ENCODE assay signal across 17 cellular contexts in genomic region chr10:45578384-45578946, GRCh38.
DNase-seq lines count a peak whose midpoint lies in the region; ATAC-seq, FAIRE-seq and TF ChIP-seq lines count a peak whose summit lies in the region.
"Had no signal": no experiment of that assay in that cellular context is flagged by ENCODE, and none has a peak within 500 bp of the region (broad histone marks: within the 10 kb centered on the region; RNA-seq: fewer than 3 reads in every experiment).

No MANE protein-coding gene starts in this region.

- H3K4me2 ChIP-seq in Loucy (ENCODE audit: low read depth, low read length, poor library complexity, severe bottlenecking) = no peak overlapping the region
- no peak overlapping the region for H3K4me2 ChIP-seq in H1 (ENCODE audit: insufficient read depth in 1 of 2, low read depth in 2 of 2, low read length in 2 of 2)

- H3K56ac ChIP-seq in H1 (replicated peaks; ENCODE audit: insufficient read length, low read depth, low read length) = peak overlapping the region; percentile 16

- intact Hi-C loops in CD4-positive, alpha-beta memory T cell (cut with micrococcal nuclease) = no loop called here
- intact Hi-C loops in left ventricle myocardium inferior (cut with micrococcal nuclease) = no loop called here

- H3K79me2 ChIP-seq in Loucy (ENCODE audit: insufficient read depth, low read length) (peaks cover 16% of the 10 kb centered on the region), H1 (ENCODE audit: control insufficient read depth in 1 of 2, insufficient read depth in 2 of 2, low read length in 2 of 2) (peaks cover 0 to 15% of the 10 kb centered on the region in 2 experiments; a peak in 1 of 4 replicates)

- H2BK12ac ChIP-seq in H1 (ENCODE audit: low read depth, low read length) = no peak overlapping the region

- H3K9ac ChIP-seq in Loucy (ENCODE audit: low read depth, low read length, poor library complexity, severe bottlenecking) (peak overlapping the region; percentile 22), H1 (replicated peaks in 1 of 4; ENCODE audit: extremely low read depth in 1 of 4, low read depth in 3 of 4, low read length in 3 of 4) (no peak overlapping the region)

- H3K4me1 ChIP-seq in CD4-positive, alpha-beta memory T cell (ENCODE audit: insufficient read depth, low read length) = peaks cover 21% of the 10 kb centered on the region
- H3K4me1 ChIP-seq in Loucy (ENCODE audit: insufficient read depth, low read length, poor library complexity, severe bottlenecking) (peaks cover 17% of the 10 kb centered on the region), H1 (replicated peaks in 1 of 4; ENCODE audit: control insufficient read depth in 3 of 4, insufficient read depth in 4 of 4, low read length in 3 of 4) (peaks cover 2 to 21% (median 10%) of the 10 kb centered on the region in 4 experiments; a peak in 5 of 7 replicates), left ventricle myocardium inferior (peaks cover 39% of the 10 kb centered on the region)
- H3K4me1 ChIP-seq: SJSA1 had no signal

- no peaks in the 10 kb centered on the region for H3F3A ChIP-seq in Loucy (ENCODE audit: low read depth)

- no peak for TF ChIP-seq RAD21 in H1 (IDR thresholded peaks at IDR 0.05 in 1 of 2, conservative IDR thresholded peaks at IDR 0.05 in 1 of 2; ENCODE audit: low read depth in 2 of 2, low read length in 2 of 2)

- peaks cover 0 to 6% of the 10 kb centered on the region in 2 donors for H3K36me3 Mint-ChIP-seq in CD4-positive, alpha-beta memory T cell
- peaks cover 2% of the 10 kb centered on the region for H3K36me3 Mint-ChIP-seq in stimulated activated memory B cell treated with anti-CD40 and anti-IgM and Interleukin-4, amounts not matched to agents 10 μg/mL and 1 μg/mL and 100 μg/mL, for 72 hours

- no peak overlapping the region for H3K4me3 ChIP-seq in CD4-positive, alpha-beta memory T cell (ENCODE audit: low read length in 2 of 2)
- H3K4me3 ChIP-seq in Loucy (ENCODE audit: low read length, poor library complexity, severe bottlenecking) (no peak overlapping the region), H1 (ENCODE audit: extremely low read depth in 1 of 4, insufficient read depth in 2 of 4, low read depth in 3 of 4, low read length in 4 of 4) (no peak overlapping the region), left ventricle myocardium inferior (no peak overlapping the region), WERI-Rb-1 (ENCODE audit: low read depth, low read length) (no peak overlapping the region)
- H3K4me3 ChIP-seq: SJSA1 had no signal

- ATAC-seq in stimulated activated memory B cell treated with anti-CD40 and anti-IgM and Interleukin-4, amounts not matched to agents 10 μg/mL and 1 μg/mL and 100 μg/mL, for 72 hours = no peak
- no peak for ATAC-seq in GM18868 (IDR thresholded peaks at IDR 0.05; ENCODE audit: unreplicated experiment)
- ATAC-seq: Right ventricle myocardium inferior had no signal

- H3K4me3 Mint-ChIP-seq in CD4-positive, alpha-beta memory T cell = peak overlapping the region in 6 of 8 donors; percentile 30 to 73 (median 46)
- no peak overlapping the region for H3K4me3 Mint-ChIP-seq in stimulated activated memory B cell treated with anti-CD40 and anti-IgM and Interleukin-4, amounts not matched to agents 10 μg/mL and 1 μg/mL and 100 μg/mL, for 72 hours

- no peak for DNase-seq in CD4-positive, alpha-beta memory T cell
- DNase-seq in H1 (ENCODE audit: low read depth in 1 of 2, low spot score in 2 of 2) = no peak
- DNase-seq in left ventricle myocardium inferior = no peak
- DNase-seq in WERI-Rb-1 = no peak
- DNase-seq: EL, GF-D8, H7, NCI-H1694 treated with DMSO at 0.1 percent for 48 hours, NCI-H2081 treated with DMSO at 0.1 percent for 48 hours, NCI-H2171 treated with DMSO at 0.1 percent for 48 hours, NCI-H446, NCI-H526 treated with DMSO at 0.1 percent for 48 hours had no signal

- H2AK5ac ChIP-seq in H1 (ENCODE audit: low read depth, low read length) = no peak overlapping the region

- H2BK15ac ChIP-seq in H1 (ENCODE audit: low read length) = no peak overlapping the region

- no peak overlapping the region for H2BK120ac ChIP-seq in H1 (replicated peaks; ENCODE audit: low read depth, low read length)

- no peak overlapping the region for H4K8ac ChIP-seq in H1 (ENCODE audit: extremely low read depth, insufficient read depth, low read length)

- H3K36me3 ChIP-seq in CD4-positive, alpha-beta memory T cell (ENCODE audit: insufficient read depth, low read length) = no peaks in the 10 kb centered on the region
- H3K36me3 ChIP-seq in Loucy (ENCODE audit: insufficient read depth, low read length) (no peaks in the 10 kb centered on the region), H1 (ENCODE audit: control insufficient read depth in 2 of 4, insufficient read depth in 4 of 4, low read length in 3 of 4) (no peaks in the 10 kb centered on the region), left ventricle myocardium inferior (no peaks in the 10 kb centered on the region), WERI-Rb-1 (no peaks in the 10 kb centered on the region)
- H3K36me3 ChIP-seq: SJSA1 had no signal

- H3K9me2 ChIP-seq in Loucy (replicated peaks; ENCODE audit: low read depth, low read length) = no peaks in the 10 kb centered on the region

- H3K79me1 ChIP-seq in H1 (ENCODE audit: low read depth, low read length) = no peaks in the 10 kb centered on the region

- peaks cover 1% of the 10 kb centered on the region; the same call in 1 of the 2 replicates for H3K23me2 ChIP-seq in H1 (ENCODE audit: low read depth, low read length)

- H3K27ac Mint-ChIP-seq in CD4-positive, alpha-beta memory T cell = peak overlapping the region in 3 of 7 donors; percentile 43 to 52 (median 44)
- H3K27ac Mint-ChIP-seq in stimulated activated memory B cell treated with anti-CD40 and anti-IgM and Interleukin-4, amounts not matched to agents 10 μg/mL and 1 μg/mL and 100 μg/mL, for 72 hours = peak overlapping the region; percentile 92

- H3K23ac ChIP-seq in H1 (ENCODE audit: insufficient read length) = no peak overlapping the region

- H3K27me3 Mint-ChIP-seq in CD4-positive, alpha-beta memory T cell = no peaks in the 10 kb centered on the region
- no peaks in the 10 kb centered on the region for H3K27me3 Mint-ChIP-seq in stimulated activated memory B cell treated with anti-CD40 and anti-IgM and Interleukin-4, amounts not matched to agents 10 μg/mL and 1 μg/mL and 100 μg/mL, for 72 hours

- no peak overlapping the region for H3K18ac ChIP-seq in H1 (ENCODE audit: extremely low read depth, low read length)

- POLR2A ChIA-PET in CD4-positive, alpha-beta memory T cell (lab: Charles Lee; ENCODE audit: partially characterized antibody) = no interaction called here
- POLR2A ChIA-PET in H1 (lab: Charles Lee; ENCODE audit: partially characterized antibody) = no interaction called here

- no peak overlapping the region for H2BK20ac ChIP-seq in H1 (ENCODE audit: low read length)

- no peak overlapping the region for H2AFZ ChIP-seq in Loucy (ENCODE audit: low read length)
- no peak overlapping the region for H2AFZ ChIP-seq in H1 (ENCODE audit: low read length)

- H2BK5ac ChIP-seq in H1 (ENCODE audit: low read depth, low read length) = no peak overlapping the region

- H4K91ac ChIP-seq in H1 (replicated peaks; ENCODE audit: insufficient read length, low read length) = no peak overlapping the region

- no peak for TF ChIP-seq POLR2A in H1 (IDR thresholded peaks at IDR 0.05; ENCODE audit: control extremely low read depth in 1 of 2, low read depth in 2 of 2, low read length in 2 of 2)

- H3K27ac ChIP-seq in CD4-positive, alpha-beta memory T cell (ENCODE audit: low read depth, low read length) = no peak overlapping the region
- H3K27ac ChIP-seq in H1 (ENCODE audit: low read depth, low read length) (no peak overlapping the region), left ventricle myocardium inferior (replicated peaks) (no peak overlapping the region), WERI-Rb-1 (no peak overlapping the region)
- H3K27ac ChIP-seq: SJSA1 had no signal

- H3K9me3 ChIP-seq in CD4-positive, alpha-beta memory T cell (ENCODE audit: control insufficient read depth in 1 of 2, low read length in 2 of 2) = no peaks in the 10 kb centered on the region
- H3K9me3 ChIP-seq in Loucy (ENCODE audit: insufficient read depth, low read depth, low read length) (no peaks in the 10 kb centered on the region), H1 (ENCODE audit: insufficient read depth in 2 of 2, low read depth in 1 of 2, low read length in 1 of 2) (no peaks in the 10 kb centered on the region), left ventricle myocardium inferior (replicated peaks) (no peaks in the 10 kb centered on the region), WERI-Rb-1 (ENCODE audit: severe bottlenecking) (no peaks in the 10 kb centered on the region)
- H3K9me3 ChIP-seq: SJSA1 had no signal

- TF ChIP-seq CTCF in Loucy (conservative IDR thresholded peaks at IDR 0.05; ENCODE audit: low read length) (no peak), H1 (IDR thresholded peaks at IDR 0.05; ENCODE audit: control extremely low read depth in 1 of 3, insufficient read depth in 1 of 3, low read depth in 1 of 3, low read length in 3 of 3) (no peak), left ventricle myocardium inferior (IDR thresholded peaks at IDR 0.05; ENCODE audit: borderline replicate concordance) (no peak), WERI-Rb-1 (IDR thresholded peaks at IDR 0.05; ENCODE audit: low read depth, low read length) (no peak)

- H3K4me1 Mint-ChIP-seq in CD4-positive, alpha-beta memory T cell = peaks cover 26 to 33% (median 30%) of the 10 kb centered on the region in 4 donors
- H3K4me1 Mint-ChIP-seq in stimulated activated memory B cell treated with anti-CD40 and anti-IgM and Interleukin-4, amounts not matched to agents 10 μg/mL and 1 μg/mL and 100 μg/mL, for 72 hours = peaks cover 46% of the 10 kb centered on the region

- no peaks in the 10 kb centered on the region for H4K20me1 ChIP-seq in Loucy (ENCODE audit: insufficient read depth, low read length, poor library complexity, severe bottlenecking)
- no peaks in the 10 kb centered on the region for H4K20me1 ChIP-seq in H1 (replicated peaks in 1 of 2; ENCODE audit: control insufficient read depth in 1 of 2, insufficient read depth in 2 of 2, low read length in 2 of 2)

- no peak overlapping the region for H4K5ac ChIP-seq in H1 (ENCODE audit: insufficient read length, low read depth, low read length)

- no peak overlapping the region for H3K14ac ChIP-seq in H1 (ENCODE audit: insufficient read length)

- CTCF ChIA-PET in CD4-positive, alpha-beta memory T cell (lab: Charles Lee; ENCODE audit: partially characterized antibody) = interaction anchor here (1.1 kb wide), 1 partner anchor 17 kb away, joined by 5 read pairs; no protein-coding TSS in a partner anchor
- CTCF ChIA-PET in H1 (lab: Charles Lee; ENCODE audit: partially characterized antibody) = interaction anchor here (1.1 kb wide), 1 partner anchor 113 kb away, joined by 3 read pairs; no protein-coding TSS in a partner anchor

- H3K27me3 ChIP-seq in CD4-positive, alpha-beta memory T cell (ENCODE audit: insufficient read depth, low read length) = no peaks in the 10 kb centered on the region
- no peaks in the 10 kb centered on the region for H3K27me3 ChIP-seq in Loucy (ENCODE audit: insufficient read depth, low read length, poor library complexity, severe bottlenecking)
- no peaks in the 10 kb centered on the region for H3K27me3 ChIP-seq in H1 (replicated peaks in 1 of 4; ENCODE audit: control insufficient read depth in 3 of 4, extremely low read depth in 1 of 4, insufficient read depth in 3 of 4, low read length in 3 of 4)
- no peaks in the 10 kb centered on the region for H3K27me3 ChIP-seq in left ventricle myocardium inferior (ENCODE audit: low read depth)
- H3K27me3 ChIP-seq in WERI-Rb-1 (ENCODE audit: insufficient read depth, low read depth, severe bottlenecking) = no peaks in the 10 kb centered on the region
- H3K27me3 ChIP-seq: SJSA1 had no signal

- FAIRE-seq in H1 (lab: Jason Lieb, UNC) = no peak

- no peak overlapping the region for H3K4ac ChIP-seq in H1 (replicated peaks; ENCODE audit: insufficient read length, low read depth, low read length)

- no peaks in the 10 kb centered on the region for H3K9me3 Mint-ChIP-seq in CD4-positive, alpha-beta memory T cell
- H3K9me3 Mint-ChIP-seq in stimulated activated memory B cell treated with anti-CD40 and anti-IgM and Interleukin-4, amounts not matched to agents 10 μg/mL and 1 μg/mL and 100 μg/mL, for 72 hours = no peaks in the 10 kb centered on the region

- no peak for TF ChIP-seq EP300 in H1 (IDR thresholded peaks at IDR 0.05; ENCODE audit: borderline replicate concordance in 1 of 2, low read depth in 2 of 2, low read length in 2 of 2)

- WGBS in H1 (ENCODE audit: extremely low coverage in 1 of 2, insufficient coverage in 1 of 2, insufficient read length in 1 of 2, insufficient replicate concordance in 2 of 2, low coverage in 1 of 2, low lambda C conversion rate in 2 of 2, missing lambda C conversion rate in 1 of 2), 2 experiments = 92% methylated on average over 1 of the region's 1 CpG; no CpG with 5 or more reads in 1 of the 2 experiments
